8 cellular contexts compared by ENCODE assay signal in the genomic region with DNA sequence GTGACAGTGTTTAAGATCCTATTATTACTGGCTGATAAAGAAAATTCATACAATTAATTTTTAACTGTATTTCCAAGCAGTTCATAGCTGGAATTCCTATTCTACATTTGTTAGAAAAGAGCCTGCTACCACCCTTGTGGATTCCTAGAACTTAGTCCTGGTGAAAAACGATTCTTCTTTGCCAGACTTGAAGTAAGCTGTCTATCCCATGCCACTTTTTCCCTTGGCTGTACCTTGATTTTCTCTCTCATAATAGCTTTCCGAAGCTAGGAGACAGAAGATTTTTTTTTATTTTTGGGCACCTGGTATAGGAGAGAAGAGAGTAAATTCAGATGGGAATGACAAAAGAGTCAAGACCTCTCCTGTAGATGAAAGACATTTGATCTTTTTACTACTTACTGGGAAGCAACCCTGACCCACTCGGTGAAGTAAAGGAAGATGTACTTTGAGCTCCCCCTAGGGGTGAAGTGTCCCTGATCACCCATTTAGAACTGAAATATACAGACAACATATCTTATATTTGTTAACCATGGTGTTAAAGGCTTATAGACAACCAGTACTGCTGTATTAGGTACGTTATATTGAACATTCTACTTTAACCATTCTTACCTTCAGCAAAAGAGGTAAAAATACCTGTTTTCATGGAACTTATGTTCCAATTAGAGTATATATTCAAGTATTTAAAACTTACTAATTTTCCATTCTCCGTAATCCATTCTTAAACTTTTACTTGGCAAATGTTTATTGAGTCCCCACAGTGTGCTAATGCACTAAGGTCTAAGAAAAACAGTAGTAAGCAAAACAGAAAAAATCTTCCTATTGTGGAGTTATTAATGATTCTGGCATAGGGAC. TPM values are rescaled to one million over a fixed set of nuclear protein-coding genes. Genes with fewer than 3 reads are reported as not detected.
A peak's percentile ranks its signal among the peaks of the same experiment; 100 is the strongest.
DNase-seq lines count a peak whose midpoint lies in the region; ATAC-seq and TF ChIP-seq lines count a peak whose summit lies in the region.

No MANE protein-coding gene starts in this region.

- peaks cover 50% of the 10 kb centered on the region for H3K36me3 Mint-ChIP-seq in nephron progenitor cell (ENCODE audit: low read depth)

- H3K4me3 Mint-ChIP-seq in nephron progenitor cell, result peak overlapping the region; percentile 42

- H3K27me3 ChIP-seq in NT2/D1 (ENCODE audit: insufficient read depth, insufficient read length), result no peaks in the 10 kb centered on the region
- no peaks in the 10 kb centered on the region for H3K27me3 ChIP-seq in suprapubic skin

- H3K9ac ChIP-seq in NT2/D1 (ENCODE audit: insufficient read length, low read depth), result no peak overlapping the region

- no peak overlapping the region for H3K27ac ChIP-seq in suprapubic skin

- peak; percentile 73 for ATAC-seq in GM19468 (IDR thresholded peaks at IDR 0.05; ENCODE audit: extremely low read depth, unreplicated experiment)
- ATAC-seq in HG03521 (IDR thresholded peaks at IDR 0.05; ENCODE audit: unreplicated experiment), result peak; percentile 85

- H3K27ac Mint-ChIP-seq in nephron progenitor cell, result peak overlapping the region; percentile 91

- no peak for TF ChIP-seq POLR2A in suprapubic skin (IDR thresholded peaks at IDR 0.05)

- no peak overlapping the region for H3K4me3 ChIP-seq in NT2/D1 (ENCODE audit: insufficient read length, low read depth)
- no peak overlapping the region for H3K4me3 ChIP-seq in suprapubic skin

- H3K27me3 Mint-ChIP-seq in nephron progenitor cell (ENCODE audit: low read depth, poor library complexity), result no peaks in the 10 kb centered on the region

- H3K4me1 ChIP-seq in NT2/D1 (ENCODE audit: insufficient read depth, insufficient read length), result no peaks in the 10 kb centered on the region
- no peaks in the 10 kb centered on the region for H3K4me1 ChIP-seq in suprapubic skin

- TF ChIP-seq EP300 in suprapubic skin (IDR thresholded peaks at IDR 0.05), result no peak

- peaks cover 31% of the 10 kb centered on the region for H3K4me1 Mint-ChIP-seq in nephron progenitor cell

- DNase-seq in DMS79 treated with DMSO at 0.1 percent for 48 hours (lab: John Stamatoyannopoulos, UW) (peak; percentile 7), NT2/D1 (ENCODE audit: low read depth, low spot score) (peak; percentile 58), fibroblast of gingiva (ENCODE audit: low read depth) (peak; percentile 67), nephron progenitor cell (peak; percentile 63), suprapubic skin (ENCODE audit: low spot score in 2 of 2) (no peak)
- peak; percentile 24 to 29 for DNase-seq in activated CD8-positive, alpha-beta memory T cell treated with anti-CD3 and anti-CD28 coated beads for 4 hours (ENCODE audit: low read depth in 2 of 2)

- H3K9me3 ChIP-seq in NT2/D1 (ENCODE audit: insufficient read depth, low read length) (no peaks in the 10 kb centered on the region), suprapubic skin (no peaks in the 10 kb centered on the region)

- H3K9me3 Mint-ChIP-seq in nephron progenitor cell, result peaks cover 4% of the 10 kb centered on the region

- H3K36me3 ChIP-seq in NT2/D1 (ENCODE audit: insufficient read depth, insufficient read length, low read length) (peaks cover 2% of the 10 kb centered on the region), suprapubic skin (peaks cover 8% of the 10 kb centered on the region)

- TF ChIP-seq CTCF in nephron progenitor cell (IDR thresholded peaks at IDR 0.05) (peak; percentile 72), suprapubic skin (IDR thresholded peaks at IDR 0.05) (peak; percentile 69 to 70)

- 37% methylated on average over 5 of the region's 5 CpGs for WGBS in suprapubic skin

RNA-seq across cellular contexts. Expression of a gene that starts 36.2 kb away (rescaled TPM):
- 10 to 100 TPM; 14.1 to 30.8 (median 18.4) TPM for total RNA-seq in suprapubic skin

RNA-seq across cellular contexts. Expression of a gene that starts 54.5 kb away (rescaled TPM):
- 10 to 100 TPM in 3 of 4 donors, 1 to 10 TPM in 1; 9.0 to 22.9 (median 11.3) TPM for total RNA-seq in suprapubic skin

RNA-seq across cellular contexts. Expression of a gene that starts 54.7 kb away (rescaled TPM):
- total RNA-seq in suprapubic skin, result 10 to 100 TPM; 34.1 to 59.5 (median 42.6) TPM

Comparison
In these comparisons a context has a peak if more than half of its experiments do, and no peak if none do; other contexts are left out.
1. DNase-seq: peak in DMS79 treated with DMSO at 0.1 percent for 48 hours (single experiment), NT2/D1 (single experiment), activated CD8-positive, alpha-beta memory T cell treated with anti-CD3 and anti-CD28 coated beads for 4 hours (2 of 2), fibroblast of gingiva (single experiment) and nephron progenitor cell (single experiment); none in suprapubic skin (0 of 2).